In the genomic region with DNA sequence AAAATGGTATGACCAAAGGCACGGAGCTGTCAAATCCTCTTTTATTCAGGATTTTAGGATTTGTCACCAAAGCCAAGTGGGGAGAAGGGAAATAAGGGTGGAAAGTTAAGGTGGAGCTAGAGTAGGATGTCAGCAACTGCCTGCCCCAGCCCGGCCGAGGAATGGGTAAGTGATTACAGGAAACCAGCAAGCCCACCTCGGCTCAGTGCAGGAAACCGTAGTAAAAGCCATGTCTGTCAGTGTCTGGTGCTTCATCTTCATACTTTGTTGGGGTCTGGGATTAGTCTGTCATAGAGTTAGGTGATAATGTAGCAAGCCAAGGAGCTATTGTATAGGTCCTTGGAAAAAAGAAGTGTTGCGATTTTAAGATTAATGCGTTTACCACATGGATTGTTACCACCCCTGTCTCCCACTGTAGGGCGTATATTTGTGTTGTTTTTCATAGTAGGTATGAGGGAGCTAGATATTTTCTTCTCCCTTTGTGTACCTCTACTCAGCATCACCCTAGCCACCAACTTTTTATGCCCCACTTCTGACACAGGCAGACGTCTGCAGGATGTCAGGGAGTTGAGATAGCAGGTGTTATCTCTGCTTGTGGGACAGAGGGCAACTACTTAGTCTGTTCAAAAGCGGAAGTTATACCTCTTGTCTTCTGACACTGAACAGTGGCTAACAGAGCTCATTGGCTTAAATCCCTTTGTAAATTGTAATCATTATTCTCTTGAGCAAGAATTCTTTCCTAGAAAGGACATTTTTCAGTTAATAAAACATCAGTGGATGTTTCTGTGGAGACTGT, we compare ENCODE assay signal across 1 cellular context.
TF ChIP-seq lines count a peak whose summit lies in the region.

No MANE protein-coding gene starts in this region.

TF ChIP-seq in IMR-90, 13 proteins besides CTCF, POLR2A, EP300 and RAD21:
- TF ChIP-seq, protein P1, sequence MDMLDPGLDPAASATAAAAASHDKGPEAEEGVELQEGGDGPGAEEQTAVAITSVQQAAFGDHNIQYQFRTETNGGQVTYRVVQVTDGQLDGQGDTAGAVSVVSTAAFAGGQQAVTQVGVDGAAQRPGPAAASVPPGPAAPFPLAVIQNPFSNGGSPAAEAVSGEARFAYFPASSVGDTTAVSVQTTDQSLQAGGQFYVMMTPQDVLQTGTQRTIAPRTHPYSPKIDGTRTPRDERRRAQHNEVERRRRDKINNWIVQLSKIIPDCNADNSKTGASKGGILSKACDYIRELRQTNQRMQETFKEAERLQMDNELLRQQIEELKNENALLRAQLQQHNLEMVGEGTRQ (IDR thresholded peaks at IDR 0.05; ENCODE audit: low read depth, low read length), result no peak
- TF ChIP-seq NFE2L2 (IDR thresholded peaks at IDR 0.05; ENCODE audit: low read depth, low read length) (no peak), MAFK (IDR thresholded peaks at IDR 0.05; ENCODE audit: low read depth, low read length) (no peak), FOS (IDR thresholded peaks at IDR 0.05; ENCODE audit: low read depth, low read length) (no peak), BHLHE40 (IDR thresholded peaks at IDR 0.05; ENCODE audit: low read depth, low read length) (no peak), RCOR1 (IDR thresholded peaks at IDR 0.05; ENCODE audit: insufficient replicate concordance, low read length) (no peak), MAZ (IDR thresholded peaks at IDR 0.05; ENCODE audit: borderline replicate concordance, low read depth, low read length) (no peak), MXI1 (IDR thresholded peaks at IDR 0.05; ENCODE audit: borderline replicate concordance, low read depth, low read length) (no peak)
- TF ChIP-seq, protein P2, sequence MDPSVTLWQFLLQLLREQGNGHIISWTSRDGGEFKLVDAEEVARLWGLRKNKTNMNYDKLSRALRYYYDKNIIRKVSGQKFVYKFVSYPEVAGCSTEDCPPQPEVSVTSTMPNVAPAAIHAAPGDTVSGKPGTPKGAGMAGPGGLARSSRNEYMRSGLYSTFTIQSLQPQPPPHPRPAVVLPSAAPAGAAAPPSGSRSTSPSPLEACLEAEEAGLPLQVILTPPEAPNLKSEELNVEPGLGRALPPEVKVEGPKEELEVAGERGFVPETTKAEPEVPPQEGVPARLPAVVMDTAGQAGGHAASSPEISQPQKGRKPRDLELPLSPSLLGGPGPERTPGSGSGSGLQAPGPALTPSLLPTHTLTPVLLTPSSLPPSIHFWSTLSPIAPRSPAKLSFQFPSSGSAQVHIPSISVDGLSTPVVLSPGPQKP (IDR thresholded peaks at IDR 0.05; ENCODE audit: borderline replicate concordance, low read depth, low read length), result no peak
TF ChIP-seq in IMR-90: peak in this region for 0.
